Comparison of ENCODE assay signal across 1 cellular context in the genomic region with DNA sequence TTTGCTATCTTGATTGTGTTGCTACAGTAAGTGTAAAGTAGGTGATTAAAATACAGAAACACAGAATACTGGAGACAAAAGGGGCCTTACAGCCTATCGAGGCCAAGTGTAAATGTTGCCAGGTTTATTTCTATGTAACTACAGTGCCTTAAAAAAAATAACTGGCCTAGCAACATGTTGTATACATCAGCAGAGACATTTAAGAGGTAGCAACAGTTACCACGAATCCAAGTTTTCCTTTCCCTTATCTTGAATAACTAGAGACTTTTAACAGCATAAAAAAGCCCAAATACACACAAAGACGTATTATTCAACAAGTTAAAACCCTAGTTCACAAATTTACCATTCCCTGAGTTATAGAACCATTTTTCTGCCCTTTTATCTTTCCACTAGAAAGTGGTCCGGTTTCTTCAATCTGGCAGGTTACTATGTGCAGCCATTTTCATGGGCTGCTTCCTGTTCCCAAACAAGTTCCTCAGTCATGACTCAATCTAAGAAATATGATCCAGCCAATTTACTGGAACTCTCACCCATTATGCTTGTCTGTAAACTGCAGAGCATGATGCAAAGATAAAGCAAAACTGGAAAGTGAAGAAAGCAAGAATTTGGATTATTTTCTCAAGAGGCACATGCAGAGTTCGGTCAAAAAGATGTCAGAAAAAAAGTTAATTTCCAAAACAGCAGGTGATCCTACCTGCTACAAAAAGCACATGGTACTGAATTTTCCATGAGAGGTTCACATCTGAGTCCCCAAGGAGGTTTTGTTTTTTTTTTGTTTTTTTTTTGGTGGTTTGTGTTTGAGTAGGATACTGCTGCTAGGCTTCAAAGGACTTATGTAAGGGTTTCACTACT.
TF ChIP-seq lines count a peak whose summit lies in the region.

No MANE protein-coding gene starts in this region.

TF ChIP-seq in K562, 482 proteins besides CTCF, POLR2A, EP300 and RAD21 (continued from another document):
- TF ChIP-seq, protein P1, sequence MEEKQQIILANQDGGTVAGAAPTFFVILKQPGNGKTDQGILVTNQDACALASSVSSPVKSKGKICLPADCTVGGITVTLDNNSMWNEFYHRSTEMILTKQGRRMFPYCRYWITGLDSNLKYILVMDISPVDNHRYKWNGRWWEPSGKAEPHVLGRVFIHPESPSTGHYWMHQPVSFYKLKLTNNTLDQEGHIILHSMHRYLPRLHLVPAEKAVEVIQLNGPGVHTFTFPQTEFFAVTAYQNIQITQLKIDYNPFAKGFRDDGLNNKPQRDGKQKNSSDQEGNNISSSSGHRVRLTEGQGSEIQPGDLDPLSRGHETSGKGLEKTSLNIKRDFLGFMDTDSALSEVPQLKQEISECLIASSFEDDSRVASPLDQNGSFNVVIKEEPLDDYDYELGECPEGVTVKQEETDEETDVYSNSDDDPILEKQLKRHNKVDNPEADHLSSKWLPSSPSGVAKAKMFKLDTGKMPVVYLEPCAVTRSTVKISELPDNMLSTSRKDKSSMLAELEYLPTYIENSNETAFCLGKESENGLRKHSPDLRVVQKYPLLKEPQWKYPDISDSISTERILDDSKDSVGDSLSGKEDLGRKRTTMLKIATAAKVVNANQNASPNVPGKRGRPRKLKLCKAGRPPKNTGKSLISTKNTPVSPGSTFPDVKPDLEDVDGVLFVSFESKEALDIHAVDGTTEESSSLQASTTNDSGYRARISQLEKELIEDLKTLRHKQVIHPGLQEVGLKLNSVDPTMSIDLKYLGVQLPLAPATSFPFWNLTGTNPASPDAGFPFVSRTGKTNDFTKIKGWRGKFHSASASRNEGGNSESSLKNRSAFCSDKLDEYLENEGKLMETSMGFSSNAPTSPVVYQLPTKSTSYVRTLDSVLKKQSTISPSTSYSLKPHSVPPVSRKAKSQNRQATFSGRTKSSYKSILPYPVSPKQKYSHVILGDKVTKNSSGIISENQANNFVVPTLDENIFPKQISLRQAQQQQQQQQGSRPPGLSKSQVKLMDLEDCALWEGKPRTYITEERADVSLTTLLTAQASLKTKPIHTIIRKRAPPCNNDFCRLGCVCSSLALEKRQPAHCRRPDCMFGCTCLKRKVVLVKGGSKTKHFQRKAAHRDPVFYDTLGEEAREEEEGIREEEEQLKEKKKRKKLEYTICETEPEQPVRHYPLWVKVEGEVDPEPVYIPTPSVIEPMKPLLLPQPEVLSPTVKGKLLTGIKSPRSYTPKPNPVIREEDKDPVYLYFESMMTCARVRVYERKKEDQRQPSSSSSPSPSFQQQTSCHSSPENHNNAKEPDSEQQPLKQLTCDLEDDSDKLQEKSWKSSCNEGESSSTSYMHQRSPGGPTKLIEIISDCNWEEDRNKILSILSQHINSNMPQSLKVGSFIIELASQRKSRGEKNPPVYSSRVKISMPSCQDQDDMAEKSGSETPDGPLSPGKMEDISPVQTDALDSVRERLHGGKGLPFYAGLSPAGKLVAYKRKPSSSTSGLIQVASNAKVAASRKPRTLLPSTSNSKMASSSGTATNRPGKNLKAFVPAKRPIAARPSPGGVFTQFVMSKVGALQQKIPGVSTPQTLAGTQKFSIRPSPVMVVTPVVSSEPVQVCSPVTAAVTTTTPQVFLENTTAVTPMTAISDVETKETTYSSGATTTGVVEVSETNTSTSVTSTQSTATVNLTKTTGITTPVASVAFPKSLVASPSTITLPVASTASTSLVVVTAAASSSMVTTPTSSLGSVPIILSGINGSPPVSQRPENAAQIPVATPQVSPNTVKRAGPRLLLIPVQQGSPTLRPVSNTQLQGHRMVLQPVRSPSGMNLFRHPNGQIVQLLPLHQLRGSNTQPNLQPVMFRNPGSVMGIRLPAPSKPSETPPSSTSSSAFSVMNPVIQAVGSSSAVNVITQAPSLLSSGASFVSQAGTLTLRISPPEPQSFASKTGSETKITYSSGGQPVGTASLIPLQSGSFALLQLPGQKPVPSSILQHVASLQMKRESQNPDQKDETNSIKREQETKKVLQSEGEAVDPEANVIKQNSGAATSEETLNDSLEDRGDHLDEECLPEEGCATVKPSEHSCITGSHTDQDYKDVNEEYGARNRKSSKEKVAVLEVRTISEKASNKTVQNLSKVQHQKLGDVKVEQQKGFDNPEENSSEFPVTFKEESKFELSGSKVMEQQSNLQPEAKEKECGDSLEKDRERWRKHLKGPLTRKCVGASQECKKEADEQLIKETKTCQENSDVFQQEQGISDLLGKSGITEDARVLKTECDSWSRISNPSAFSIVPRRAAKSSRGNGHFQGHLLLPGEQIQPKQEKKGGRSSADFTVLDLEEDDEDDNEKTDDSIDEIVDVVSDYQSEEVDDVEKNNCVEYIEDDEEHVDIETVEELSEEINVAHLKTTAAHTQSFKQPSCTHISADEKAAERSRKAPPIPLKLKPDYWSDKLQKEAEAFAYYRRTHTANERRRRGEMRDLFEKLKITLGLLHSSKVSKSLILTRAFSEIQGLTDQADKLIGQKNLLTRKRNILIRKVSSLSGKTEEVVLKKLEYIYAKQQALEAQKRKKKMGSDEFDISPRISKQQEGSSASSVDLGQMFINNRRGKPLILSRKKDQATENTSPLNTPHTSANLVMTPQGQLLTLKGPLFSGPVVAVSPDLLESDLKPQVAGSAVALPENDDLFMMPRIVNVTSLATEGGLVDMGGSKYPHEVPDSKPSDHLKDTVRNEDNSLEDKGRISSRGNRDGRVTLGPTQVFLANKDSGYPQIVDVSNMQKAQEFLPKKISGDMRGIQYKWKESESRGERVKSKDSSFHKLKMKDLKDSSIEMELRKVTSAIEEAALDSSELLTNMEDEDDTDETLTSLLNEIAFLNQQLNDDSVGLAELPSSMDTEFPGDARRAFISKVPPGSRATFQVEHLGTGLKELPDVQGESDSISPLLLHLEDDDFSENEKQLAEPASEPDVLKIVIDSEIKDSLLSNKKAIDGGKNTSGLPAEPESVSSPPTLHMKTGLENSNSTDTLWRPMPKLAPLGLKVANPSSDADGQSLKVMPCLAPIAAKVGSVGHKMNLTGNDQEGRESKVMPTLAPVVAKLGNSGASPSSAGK (IDR thresholded peaks at IDR 0.05), result peak; percentile 69; the same call in 1 of the 2 replicates
- TF ChIP-seq TGIF2 (CRISPR knock-in tag; IDR thresholded peaks at IDR 0.05) (no peak), CAMTA2 (CRISPR knock-in tag; conservative IDR thresholded peaks at IDR 0.05) (no peak), SMAD2 (IDR thresholded peaks at IDR 0.05; ENCODE audit: low read depth, low read length) (no peak), ETV5 (CRISPR knock-in tag; IDR thresholded peaks at IDR 0.05; ENCODE audit: low read depth) (no peak), SMARCA5 (IDR thresholded peaks at IDR 0.05) (peak; percentile 51; the same call in 1 of the 2 replicates)
- TF ChIP-seq, protein P2, sequence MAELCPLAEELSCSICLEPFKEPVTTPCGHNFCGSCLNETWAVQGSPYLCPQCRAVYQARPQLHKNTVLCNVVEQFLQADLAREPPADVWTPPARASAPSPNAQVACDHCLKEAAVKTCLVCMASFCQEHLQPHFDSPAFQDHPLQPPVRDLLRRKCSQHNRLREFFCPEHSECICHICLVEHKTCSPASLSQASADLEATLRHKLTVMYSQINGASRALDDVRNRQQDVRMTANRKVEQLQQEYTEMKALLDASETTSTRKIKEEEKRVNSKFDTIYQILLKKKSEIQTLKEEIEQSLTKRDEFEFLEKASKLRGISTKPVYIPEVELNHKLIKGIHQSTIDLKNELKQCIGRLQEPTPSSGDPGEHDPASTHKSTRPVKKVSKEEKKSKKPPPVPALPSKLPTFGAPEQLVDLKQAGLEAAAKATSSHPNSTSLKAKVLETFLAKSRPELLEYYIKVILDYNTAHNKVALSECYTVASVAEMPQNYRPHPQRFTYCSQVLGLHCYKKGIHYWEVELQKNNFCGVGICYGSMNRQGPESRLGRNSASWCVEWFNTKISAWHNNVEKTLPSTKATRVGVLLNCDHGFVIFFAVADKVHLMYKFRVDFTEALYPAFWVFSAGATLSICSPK (IDR thresholded peaks at IDR 0.05; ENCODE audit: borderline replicate concordance), result no peak
